16 cellular contexts compared by ENCODE assay signal in genomic region chr2:143934913-143935310, GRCh38.
DNase-seq lines count a peak whose midpoint lies in the region; ATAC-seq and TF ChIP-seq lines count a peak whose summit lies in the region.
"Had no signal": no experiment of that assay in that cellular context is flagged by ENCODE, and none has a peak within 500 bp of the region (broad histone marks: within the 10 kb centered on the region; RNA-seq: fewer than 3 reads in every experiment).

No MANE protein-coding gene starts in this region.

- peak overlapping the region; percentile 86 for H3K4me2 ChIP-seq in OCI-LY3 (ENCODE audit: low read length)
- peak overlapping the region; percentile 88 for H3K4me2 ChIP-seq in fibroblast of lung (ENCODE audit: extremely low read depth, insufficient read depth, low read length)

- TF ChIP-seq CTCF in OCI-LY3 (IDR thresholded peaks at IDR 0.05; ENCODE audit: low read depth, low read length) (no peak), fibroblast of lung (conservative IDR thresholded peaks at IDR 0.05 in 1 of 2, IDR thresholded peaks at IDR 0.05 in 1 of 2; ENCODE audit: low read depth in 1 of 2, low read length in 2 of 2) (no peak), psoas muscle (IDR thresholded peaks at IDR 0.05) (no peak), upper lobe of right lung (IDR thresholded peaks at IDR 0.05) (no peak)

- peak overlapping the region; percentile 97 for H3K27ac ChIP-seq in OCI-LY3 (ENCODE audit: low read length)
- H3K27ac ChIP-seq in fibroblast of lung (ENCODE audit: insufficient read depth, low read length), result no peak overlapping the region
- no peak overlapping the region for H3K27ac ChIP-seq in psoas muscle
- H3K27ac ChIP-seq in upper lobe of right lung, result peak overlapping the region; percentile 87
- H3K27ac ChIP-seq: ascending aorta had no signal

- DNase-seq in fibroblast of lung (ENCODE audit: low read depth in 2 of 2), result peak in 1 of 2 donors; percentile 68
- DNase-seq in psoas muscle, result no peak
- no peak for DNase-seq in upper lobe of right lung
- DNase-seq in kidney glomerular epithelial cell (lab: John Stamatoyannopoulos, UW), result no peak
- DNase-seq: activated CD4-positive, alpha-beta T cell treated with anti-CD3 and anti-CD28 coated beads for 1 hour; activated T-cell treated with anti-CD3 and anti-CD28 coated beads, Interleukin-2, amount 50 U/mL, for 48 hours; effector memory CD4-positive, alpha-beta T cell; heart left ventricle; NCI-H2171 treated with DMSO at 0.1 percent for 48 hours; OCI-M1; SHP77 treated with DMSO at 0.1 percent for 48 hours; stimulated activated CD4-positive, alpha-beta T cell treated with anti-CD3 and anti-CD28 coated beads, Interleukin-4, amount 100 ng/mL, for 24 hours had no signal

- H3K79me2 ChIP-seq in OCI-LY3 (ENCODE audit: low read length) (no peaks in the 10 kb centered on the region), fibroblast of lung (ENCODE audit: control insufficient read depth, insufficient read depth, low read length) (no peaks in the 10 kb centered on the region)

- H3K27me3 ChIP-seq in OCI-LY3 (ENCODE audit: low read depth, low read length), result no peaks in the 10 kb centered on the region
- no peaks in the 10 kb centered on the region for H3K27me3 ChIP-seq in fibroblast of lung (ENCODE audit: control insufficient read depth, insufficient read depth, low read length)
- H3K27me3 ChIP-seq in psoas muscle (ENCODE audit: insufficient read depth in 3 of 3, low read length in 2 of 3), result no peaks in the 10 kb centered on the region
- H3K27me3 ChIP-seq in upper lobe of right lung, result peaks cover 9% of the 10 kb centered on the region
- H3K27me3 ChIP-seq: ascending aorta had no signal

- peaks cover 80% of the 10 kb centered on the region for H3K4me1 ChIP-seq in OCI-LY3 (ENCODE audit: low read length)
- H3K4me1 ChIP-seq in fibroblast of lung (ENCODE audit: control insufficient read depth, extremely low read depth, insufficient read depth, low read length), result peaks cover 4% of the 10 kb centered on the region
- H3K4me1 ChIP-seq in psoas muscle, result peaks cover 8% of the 10 kb centered on the region
- peaks cover 8% of the 10 kb centered on the region for H3K4me1 ChIP-seq in upper lobe of right lung

- H2AFZ ChIP-seq in OCI-LY3 (ENCODE audit: low read depth, low read length) (no peak overlapping the region), fibroblast of lung (ENCODE audit: low read length) (no peak overlapping the region)

- H3K9me3 ChIP-seq in OCI-LY3 (ENCODE audit: insufficient read depth, low read length) (0 out of 2 replicates have a peak, but pooled peaks cover 1% of the 10 kb centered on the region), fibroblast of lung (ENCODE audit: control insufficient read depth, insufficient read depth, low read depth, low read length) (no peaks in the 10 kb centered on the region), psoas muscle (no peaks in the 10 kb centered on the region), upper lobe of right lung (no peaks in the 10 kb centered on the region)
- H3K9me3 ChIP-seq: ascending aorta had no signal

- H3K36me3 ChIP-seq in OCI-LY3 (replicated peaks; ENCODE audit: low read depth, low read length) (peaks cover 7% of the 10 kb centered on the region), fibroblast of lung (ENCODE audit: control insufficient read depth, insufficient read depth, low read length) (no peaks in the 10 kb centered on the region), psoas muscle (ENCODE audit: insufficient read depth in 1 of 2, low read depth in 1 of 2) (no peaks in the 10 kb centered on the region), upper lobe of right lung (no peaks in the 10 kb centered on the region)
- H3K36me3 ChIP-seq: ascending aorta, heart left ventricle had no signal

- H3K4me3 ChIP-seq in OCI-LY3 (ENCODE audit: low read length) (peak overlapping the region; percentile 65), fibroblast of lung (replicated peaks in 1 of 4; ENCODE audit: control extremely low read depth in 1 of 4, insufficient read depth in 1 of 4, low read depth in 3 of 4, low read length in 4 of 4) (peak overlapping the region in 2 of 4 experiments; percentile 20 to 67), psoas muscle (peak overlapping the region; percentile 75), upper lobe of right lung (no peak overlapping the region)
- H3K4me3 ChIP-seq: ascending aorta, heart left ventricle had no signal

- H3K9ac ChIP-seq in OCI-LY3 (ENCODE audit: low read length), result peak overlapping the region; percentile 83
- no peak overlapping the region for H3K9ac ChIP-seq in fibroblast of lung (ENCODE audit: insufficient read depth, low read length)

- no peaks in the 10 kb centered on the region for H4K20me1 ChIP-seq in OCI-LY3 (ENCODE audit: insufficient read depth, low read length)
- H4K20me1 ChIP-seq in fibroblast of lung (ENCODE audit: control insufficient read depth, extremely low read depth, insufficient read depth, low read length), result no peaks in the 10 kb centered on the region

- intact Hi-C loops in psoas muscle (cut with DNase I), result no loop called here
- intact Hi-C loops in upper lobe of right lung (cut with DNase I), result no loop called here

- ATAC-seq in psoas muscle (no peak), upper lobe of right lung (no peak), HG03045 (IDR thresholded peaks at IDR 0.05; ENCODE audit: unreplicated experiment) (no peak), HG02852 (IDR thresholded peaks at IDR 0.05; ENCODE audit: unreplicated experiment) (no peak)
- ATAC-seq: heart left ventricle had no signal

- 71 to 80% (median 79%) methylated on average over 5 of the region's 5 CpGs for WGBS in psoas muscle, 3 donors

Comparison
In these comparisons a context has a peak if more than half of its experiments do, and no peak if none do; other contexts are left out.
1. H3K27ac ChIP-seq: peak in OCI-LY3 (single experiment) and upper lobe of right lung (single experiment); none in fibroblast of lung (single experiment) and psoas muscle (single experiment).